In genomic region chr10:74227697-74228424, GRCh38 we compare ENCODE assay signal across 9 cellular contexts.
DNase-seq lines count a peak whose midpoint lies in the region; ATAC-seq and TF ChIP-seq lines count a peak whose summit lies in the region.
"Had no signal": no experiment of that assay in that cellular context is flagged by ENCODE, and none has a peak within 500 bp of the region (broad histone marks: within the 10 kb centered on the region; RNA-seq: fewer than 3 reads in every experiment).

No MANE protein-coding gene starts in this region.

- H3K4me3 Mint-ChIP-seq in activated naive CD4-positive, alpha-beta T cell treated with anti-CD3 and anti-CD28 coated beads, Interleukin-2, amount 50 U/mL, for 24 hours = peak overlapping the region; percentile 59
- H3K4me3 Mint-ChIP-seq in activated CD8-positive, alpha-beta T cell treated with anti-CD3 and anti-CD28 coated beads for 36 hours = no peak overlapping the region

- H3K36me3 ChIP-seq in upper lobe of right lung (no peaks in the 10 kb centered on the region), BE2C (no peaks in the 10 kb centered on the region)
- H3K36me3 ChIP-seq: SJSA1 had no signal

- H3K4me1 ChIP-seq in upper lobe of right lung (peaks cover 11% of the 10 kb centered on the region), BE2C (no peaks in the 10 kb centered on the region)

- H3K27me3 ChIP-seq in upper lobe of right lung (no peaks in the 10 kb centered on the region), BE2C (no peaks in the 10 kb centered on the region)
- H3K27me3 ChIP-seq: SJSA1 had no signal

- CTCF ChIA-PET in activated CD8-positive, alpha-beta T cell treated with anti-CD3 and anti-CD28 coated beads for 36 hours (lab: Charles Lee) = interaction anchor here (1.2 to 1.6 kb wide), 3 partner anchors 15 to 16 kb away, joined by 3 to 6 read pairs (median 4); no protein-coding TSS in a partner anchor

- peak; percentile 15 for ATAC-seq in activated CD8-positive, alpha-beta T cell treated with anti-CD3 and anti-CD28 coated beads for 36 hours
- peak; percentile 53 for ATAC-seq in upper lobe of right lung

- POLR2A ChIA-PET in activated CD8-positive, alpha-beta T cell treated with anti-CD3 and anti-CD28 coated beads for 36 hours (lab: Charles Lee) = interaction anchor here (0.9 to 1.0 kb wide), 3 partner anchors 38 to 884 kb away, joined by 3 read pairs; partner anchors contain the start of gene SAMD8

- no peaks in the 10 kb centered on the region for H3K9me3 Mint-ChIP-seq in activated naive CD4-positive, alpha-beta T cell treated with anti-CD3 and anti-CD28 coated beads, Interleukin-2, amount 50 U/mL, for 24 hours
- H3K9me3 Mint-ChIP-seq in activated CD8-positive, alpha-beta T cell treated with anti-CD3 and anti-CD28 coated beads for 36 hours = no peaks in the 10 kb centered on the region

- intact Hi-C loops in activated CD8-positive, alpha-beta T cell treated with anti-CD3 and anti-CD28 coated beads for 36 hours (cut with micrococcal nuclease) = no loop called here
- intact Hi-C loops in upper lobe of right lung (cut with DNase I) = no loop called here

- H3K36me3 Mint-ChIP-seq in activated naive CD4-positive, alpha-beta T cell treated with anti-CD3 and anti-CD28 coated beads, Interleukin-2, amount 50 U/mL, for 24 hours = peaks cover 6% of the 10 kb centered on the region
- peaks cover 18% of the 10 kb centered on the region for H3K36me3 Mint-ChIP-seq in activated CD8-positive, alpha-beta T cell treated with anti-CD3 and anti-CD28 coated beads for 36 hours (ENCODE audit: low read depth)

- H3K27ac Mint-ChIP-seq in activated naive CD4-positive, alpha-beta T cell treated with anti-CD3 and anti-CD28 coated beads, Interleukin-2, amount 50 U/mL, for 24 hours = peak overlapping the region; percentile 95
- peak overlapping the region; percentile 88 for H3K27ac Mint-ChIP-seq in activated CD8-positive, alpha-beta T cell treated with anti-CD3 and anti-CD28 coated beads for 36 hours

- TF ChIP-seq CTCF in activated CD8-positive, alpha-beta T cell treated with anti-CD3 and anti-CD28 coated beads for 36 hours (IDR thresholded peaks at IDR 0.05) = no peak
- TF ChIP-seq CTCF in upper lobe of right lung (IDR thresholded peaks at IDR 0.05) = no peak
- no peak for TF ChIP-seq CTCF in BE2C (IDR thresholded peaks at IDR 0.05; ENCODE audit: low read depth, low read length)

- H3K27ac ChIP-seq in upper lobe of right lung = peak overlapping the region; percentile 4
- H3K27ac ChIP-seq: SJSA1 had no signal

- no peaks in the 10 kb centered on the region for H3K27me3 Mint-ChIP-seq in activated naive CD4-positive, alpha-beta T cell treated with anti-CD3 and anti-CD28 coated beads, Interleukin-2, amount 50 U/mL, for 24 hours
- no peaks in the 10 kb centered on the region for H3K27me3 Mint-ChIP-seq in activated CD8-positive, alpha-beta T cell treated with anti-CD3 and anti-CD28 coated beads for 36 hours

- H3K4me3 ChIP-seq in upper lobe of right lung (no peak overlapping the region), BE2C (ENCODE audit: low read depth, low read length) (no peak overlapping the region)
- H3K4me3 ChIP-seq: SJSA1 had no signal

- H3K9me3 ChIP-seq in upper lobe of right lung (no peaks in the 10 kb centered on the region), BE2C (no peaks in the 10 kb centered on the region)
- H3K9me3 ChIP-seq: SJSA1 had no signal

- no peak for DNase-seq in activated naive CD4-positive, alpha-beta T cell treated with Interleukin-2 at 50 U/mL for 16 hours
- peak; percentile 14 for DNase-seq in activated CD8-positive, alpha-beta T cell treated with anti-CD3 and anti-CD28 coated beads for 36 hours
- DNase-seq in glomerular endothelial cell (ENCODE audit: extremely low read depth, low read depth, low spot score) = peak; percentile 85
- no peak for DNase-seq in upper lobe of right lung
- no peak for DNase-seq in BE2C
- no peak for DNase-seq in NCI-H345 (lab: John Stamatoyannopoulos, UW)
- DNase-seq in NCI-H187 (lab: John Stamatoyannopoulos, UW) = no peak

- peaks cover 49% of the 10 kb centered on the region for H3K4me1 Mint-ChIP-seq in activated naive CD4-positive, alpha-beta T cell treated with anti-CD3 and anti-CD28 coated beads, Interleukin-2, amount 50 U/mL, for 24 hours
- peaks cover 35% of the 10 kb centered on the region for H3K4me1 Mint-ChIP-seq in activated CD8-positive, alpha-beta T cell treated with anti-CD3 and anti-CD28 coated beads for 36 hours (ENCODE audit: low read depth)

Comparison
In these comparisons a context has a peak if more than half of its experiments do, and no peak if none do; other contexts are left out.
1. DNase-seq: peak in activated CD8-positive, alpha-beta T cell treated with anti-CD3 and anti-CD28 coated beads for 36 hours (single experiment) and glomerular endothelial cell (single experiment); none in activated naive CD4-positive, alpha-beta T cell treated with Interleukin-2 at 50 U/mL for 16 hours (single experiment), upper lobe of right lung (single experiment), BE2C (single experiment), NCI-H345 (single experiment) and NCI-H187 (0 of 2).